1 cellular context compared by ENCODE assay signal in the genomic region with DNA sequence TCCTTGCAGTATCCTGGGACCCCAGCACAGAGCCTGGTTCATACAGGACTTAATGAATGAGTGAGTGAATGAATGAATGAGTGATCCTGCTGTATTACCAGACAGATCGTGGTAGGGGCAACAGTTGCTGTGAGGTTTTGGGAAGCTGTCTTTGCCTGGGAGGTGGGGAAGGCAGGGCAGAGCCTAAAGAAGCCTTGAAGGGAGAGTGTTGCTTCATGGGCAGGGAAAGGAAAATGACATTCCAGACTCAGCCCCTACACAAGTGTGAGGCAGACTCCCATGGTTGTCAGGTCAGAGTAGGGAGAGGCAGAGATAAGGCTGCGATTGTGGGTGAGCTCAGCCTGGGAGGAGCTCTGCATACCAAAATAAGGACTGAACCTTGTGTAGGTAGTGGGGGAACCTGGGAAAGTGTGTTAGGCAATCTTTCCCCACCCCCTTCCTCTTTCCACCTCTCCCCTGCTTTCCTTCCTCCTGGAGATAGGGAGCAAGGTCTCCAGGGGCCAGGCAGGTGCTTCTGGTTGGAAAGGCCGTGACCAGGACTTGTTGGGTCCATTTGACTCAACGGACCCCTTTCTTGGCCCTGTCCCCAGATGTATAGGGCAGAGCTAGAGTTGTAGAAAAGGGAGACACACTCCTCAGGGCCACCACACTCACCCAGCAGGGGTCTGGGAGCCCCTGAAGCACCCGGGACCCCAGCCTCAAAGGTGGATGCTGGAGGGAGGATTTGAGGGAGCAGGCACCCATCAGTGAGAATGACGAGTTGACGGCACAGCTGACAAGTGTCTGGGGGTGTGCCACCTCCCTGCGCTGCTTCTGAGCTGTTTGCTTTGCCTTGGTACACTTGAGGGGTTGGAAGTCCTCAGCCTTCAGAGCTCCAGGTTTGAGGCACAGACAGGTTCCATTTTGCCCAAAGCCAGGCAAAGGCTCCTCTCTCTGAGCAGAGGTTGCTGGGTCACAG.
TF ChIP-seq lines count a peak whose summit lies in the region.

No MANE protein-coding gene starts in this region.

TF ChIP-seq in HepG2, 621 proteins besides CTCF, POLR2A, EP300 and RAD21 (continued from another document and continues in another):
- TF ChIP-seq, protein P1, sequence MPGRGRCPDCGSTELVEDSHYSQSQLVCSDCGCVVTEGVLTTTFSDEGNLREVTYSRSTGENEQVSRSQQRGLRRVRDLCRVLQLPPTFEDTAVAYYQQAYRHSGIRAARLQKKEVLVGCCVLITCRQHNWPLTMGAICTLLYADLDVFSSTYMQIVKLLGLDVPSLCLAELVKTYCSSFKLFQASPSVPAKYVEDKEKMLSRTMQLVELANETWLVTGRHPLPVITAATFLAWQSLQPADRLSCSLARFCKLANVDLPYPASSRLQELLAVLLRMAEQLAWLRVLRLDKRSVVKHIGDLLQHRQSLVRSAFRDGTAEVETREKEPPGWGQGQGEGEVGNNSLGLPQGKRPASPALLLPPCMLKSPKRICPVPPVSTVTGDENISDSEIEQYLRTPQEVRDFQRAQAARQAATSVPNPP (CRISPR knock-in tag; IDR thresholded peaks at IDR 0.05), result no peak
- TF ChIP-seq YEATS4 (CRISPR knock-in tag; IDR thresholded peaks at IDR 0.05; ENCODE audit: borderline replicate concordance) (peak; percentile 15; the same call in 1 of the 2 replicates), IRF2 (CRISPR knock-in tag; IDR thresholded peaks at IDR 0.05) (peak; percentile 41; the same call in 1 of the 2 replicates), RXRA (CRISPR knock-in tag; IDR thresholded peaks at IDR 0.05) (peak; percentile 72; the same call in 1 of the 2 replicates), FOXK1 (CRISPR knock-in tag; IDR thresholded peaks at IDR 0.05; ENCODE audit: borderline replicate concordance, low read depth) (peak; percentile 27; the same call in 1 of the 2 replicates), ZNF263 (CRISPR knock-in tag; IDR thresholded peaks at IDR 0.05) (peak; percentile 63), ADNP (CRISPR knock-in tag; IDR thresholded peaks at IDR 0.05) (no peak), POGZ (CRISPR knock-in tag; IDR thresholded peaks at IDR 0.05) (peak; percentile 70; the same call in 1 of the 2 replicates), ZNF546 (CRISPR knock-in tag; conservative IDR thresholded peaks at IDR 0.05) (no peak), ZNF180 (CRISPR knock-in tag; IDR thresholded peaks at IDR 0.05; ENCODE audit: borderline replicate concordance, low read depth) (no peak), ZBTB8A (CRISPR knock-in tag; IDR thresholded peaks at IDR 0.05; ENCODE audit: borderline replicate concordance, low read depth) (no peak), THYN1 (CRISPR knock-in tag; IDR thresholded peaks at IDR 0.05; ENCODE audit: borderline replicate concordance, low read depth) (no peak), SMC3 (IDR thresholded peaks at IDR 0.05; ENCODE audit: low read length) (no peak), CCDC6 (CRISPR knock-in tag; IDR thresholded peaks at IDR 0.05) (0 out of 2 replicates have a peak, but pooled peaks have one; percentile 30), WIZ (CRISPR knock-in tag; IDR thresholded peaks at IDR 0.05) (peak; percentile 51; the same call in 1 of the 2 replicates), PHF21A (CRISPR knock-in tag; IDR thresholded peaks at IDR 0.05) (peak; percentile 89), ZNF253 (CRISPR knock-in tag; IDR thresholded peaks at IDR 0.05; ENCODE audit: borderline replicate concordance) (no peak), NFE2 (CRISPR knock-in tag; IDR thresholded peaks at IDR 0.05) (no peak), SUZ12 (IDR thresholded peaks at IDR 0.05; ENCODE audit: low read depth, low read length) (no peak), SETDB1 (CRISPR knock-in tag; IDR thresholded peaks at IDR 0.05; ENCODE audit: borderline replicate concordance) (no peak), ZNF260 (CRISPR knock-in tag; IDR thresholded peaks at IDR 0.05; ENCODE audit: borderline replicate concordance, low read depth) (no peak), ZC3H13 (CRISPR knock-in tag; IDR thresholded peaks at IDR 0.05) (no peak), SNAI1 (CRISPR knock-in tag; IDR thresholded peaks at IDR 0.05; ENCODE audit: borderline replicate concordance) (no peak), PHF8 (CRISPR knock-in tag; IDR thresholded peaks at IDR 0.05) (no peak), PHB2 (IDR thresholded peaks at IDR 0.05; ENCODE audit: partially characterized antibody) (no peak), HIVEP1 (CRISPR knock-in tag; IDR thresholded peaks at IDR 0.05) (no peak), NR1H2 (CRISPR knock-in tag; IDR thresholded peaks at IDR 0.05; ENCODE audit: borderline replicate concordance, low read depth) (0 out of 2 replicates have a peak, but pooled peaks have one; percentile 47), SP140L (CRISPR knock-in tag; IDR thresholded peaks at IDR 0.05; ENCODE audit: borderline replicate concordance) (no peak; the same call in 1 of the 2 replicates), ZNF230 (CRISPR knock-in tag; IDR thresholded peaks at IDR 0.05) (no peak), SIN3A (IDR thresholded peaks at IDR 0.05; ENCODE audit: borderline replicate concordance, low read depth, low read length) (0 out of 2 replicates have a peak, but pooled peaks have one; percentile 28)
- TF ChIP-seq, protein P2, sequence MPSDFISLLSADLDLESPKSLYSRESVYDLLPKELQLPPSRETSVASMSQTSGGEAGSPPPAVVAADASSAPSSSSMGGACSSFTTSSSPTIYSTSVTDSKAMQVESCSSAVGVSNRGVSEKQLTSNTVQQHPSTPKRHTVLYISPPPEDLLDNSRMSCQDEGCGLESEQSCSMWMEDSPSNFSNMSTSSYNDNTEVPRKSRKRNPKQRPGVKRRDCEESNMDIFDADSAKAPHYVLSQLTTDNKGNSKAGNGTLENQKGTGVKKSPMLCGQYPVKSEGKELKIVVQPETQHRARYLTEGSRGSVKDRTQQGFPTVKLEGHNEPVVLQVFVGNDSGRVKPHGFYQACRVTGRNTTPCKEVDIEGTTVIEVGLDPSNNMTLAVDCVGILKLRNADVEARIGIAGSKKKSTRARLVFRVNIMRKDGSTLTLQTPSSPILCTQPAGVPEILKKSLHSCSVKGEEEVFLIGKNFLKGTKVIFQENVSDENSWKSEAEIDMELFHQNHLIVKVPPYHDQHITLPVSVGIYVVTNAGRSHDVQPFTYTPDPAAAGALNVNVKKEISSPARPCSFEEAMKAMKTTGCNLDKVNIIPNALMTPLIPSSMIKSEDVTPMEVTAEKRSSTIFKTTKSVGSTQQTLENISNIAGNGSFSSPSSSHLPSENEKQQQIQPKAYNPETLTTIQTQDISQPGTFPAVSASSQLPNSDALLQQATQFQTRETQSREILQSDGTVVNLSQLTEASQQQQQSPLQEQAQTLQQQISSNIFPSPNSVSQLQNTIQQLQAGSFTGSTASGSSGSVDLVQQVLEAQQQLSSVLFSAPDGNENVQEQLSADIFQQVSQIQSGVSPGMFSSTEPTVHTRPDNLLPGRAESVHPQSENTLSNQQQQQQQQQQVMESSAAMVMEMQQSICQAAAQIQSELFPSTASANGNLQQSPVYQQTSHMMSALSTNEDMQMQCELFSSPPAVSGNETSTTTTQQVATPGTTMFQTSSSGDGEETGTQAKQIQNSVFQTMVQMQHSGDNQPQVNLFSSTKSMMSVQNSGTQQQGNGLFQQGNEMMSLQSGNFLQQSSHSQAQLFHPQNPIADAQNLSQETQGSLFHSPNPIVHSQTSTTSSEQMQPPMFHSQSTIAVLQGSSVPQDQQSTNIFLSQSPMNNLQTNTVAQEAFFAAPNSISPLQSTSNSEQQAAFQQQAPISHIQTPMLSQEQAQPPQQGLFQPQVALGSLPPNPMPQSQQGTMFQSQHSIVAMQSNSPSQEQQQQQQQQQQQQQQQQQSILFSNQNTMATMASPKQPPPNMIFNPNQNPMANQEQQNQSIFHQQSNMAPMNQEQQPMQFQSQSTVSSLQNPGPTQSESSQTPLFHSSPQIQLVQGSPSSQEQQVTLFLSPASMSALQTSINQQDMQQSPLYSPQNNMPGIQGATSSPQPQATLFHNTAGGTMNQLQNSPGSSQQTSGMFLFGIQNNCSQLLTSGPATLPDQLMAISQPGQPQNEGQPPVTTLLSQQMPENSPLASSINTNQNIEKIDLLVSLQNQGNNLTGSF (CRISPR knock-in tag; IDR thresholded peaks at IDR 0.05), result peak; percentile 58; the same call in 1 of the 2 replicates
- TF ChIP-seq, protein P3, sequence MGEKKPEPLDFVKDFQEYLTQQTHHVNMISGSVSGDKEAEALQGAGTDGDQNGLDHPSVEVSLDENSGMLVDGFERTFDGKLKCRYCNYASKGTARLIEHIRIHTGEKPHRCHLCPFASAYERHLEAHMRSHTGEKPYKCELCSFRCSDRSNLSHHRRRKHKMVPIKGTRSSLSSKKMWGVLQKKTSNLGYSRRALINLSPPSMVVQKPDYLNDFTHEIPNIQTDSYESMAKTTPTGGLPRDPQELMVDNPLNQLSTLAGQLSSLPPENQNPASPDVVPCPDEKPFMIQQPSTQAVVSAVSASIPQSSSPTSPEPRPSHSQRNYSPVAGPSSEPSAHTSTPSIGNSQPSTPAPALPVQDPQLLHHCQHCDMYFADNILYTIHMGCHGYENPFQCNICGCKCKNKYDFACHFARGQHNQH (CRISPR knock-in tag; IDR thresholded peaks at IDR 0.05), result no peak
- TF ChIP-seq, protein P4, sequence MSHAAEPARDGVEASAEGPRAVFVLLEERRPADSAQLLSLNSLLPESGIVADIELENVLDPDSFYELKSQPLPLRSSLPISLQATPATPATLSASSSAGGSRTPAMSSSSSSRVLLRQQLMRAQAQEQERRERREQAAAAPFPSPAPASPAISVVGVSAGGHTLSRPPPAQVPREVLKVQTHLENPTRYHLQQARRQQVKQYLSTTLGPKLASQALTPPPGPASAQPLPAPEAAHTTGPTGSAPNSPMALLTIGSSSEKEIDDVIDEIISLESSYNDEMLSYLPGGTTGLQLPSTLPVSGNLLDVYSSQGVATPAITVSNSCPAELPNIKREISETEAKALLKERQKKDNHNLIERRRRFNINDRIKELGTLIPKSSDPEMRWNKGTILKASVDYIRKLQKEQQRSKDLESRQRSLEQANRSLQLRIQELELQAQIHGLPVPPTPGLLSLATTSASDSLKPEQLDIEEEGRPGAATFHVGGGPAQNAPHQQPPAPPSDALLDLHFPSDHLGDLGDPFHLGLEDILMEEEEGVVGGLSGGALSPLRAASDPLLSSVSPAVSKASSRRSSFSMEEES (CRISPR knock-in tag; IDR thresholded peaks at IDR 0.05), result peak; percentile 64; the same call in 1 of the 2 replicates
- TF ChIP-seq, protein P5, sequence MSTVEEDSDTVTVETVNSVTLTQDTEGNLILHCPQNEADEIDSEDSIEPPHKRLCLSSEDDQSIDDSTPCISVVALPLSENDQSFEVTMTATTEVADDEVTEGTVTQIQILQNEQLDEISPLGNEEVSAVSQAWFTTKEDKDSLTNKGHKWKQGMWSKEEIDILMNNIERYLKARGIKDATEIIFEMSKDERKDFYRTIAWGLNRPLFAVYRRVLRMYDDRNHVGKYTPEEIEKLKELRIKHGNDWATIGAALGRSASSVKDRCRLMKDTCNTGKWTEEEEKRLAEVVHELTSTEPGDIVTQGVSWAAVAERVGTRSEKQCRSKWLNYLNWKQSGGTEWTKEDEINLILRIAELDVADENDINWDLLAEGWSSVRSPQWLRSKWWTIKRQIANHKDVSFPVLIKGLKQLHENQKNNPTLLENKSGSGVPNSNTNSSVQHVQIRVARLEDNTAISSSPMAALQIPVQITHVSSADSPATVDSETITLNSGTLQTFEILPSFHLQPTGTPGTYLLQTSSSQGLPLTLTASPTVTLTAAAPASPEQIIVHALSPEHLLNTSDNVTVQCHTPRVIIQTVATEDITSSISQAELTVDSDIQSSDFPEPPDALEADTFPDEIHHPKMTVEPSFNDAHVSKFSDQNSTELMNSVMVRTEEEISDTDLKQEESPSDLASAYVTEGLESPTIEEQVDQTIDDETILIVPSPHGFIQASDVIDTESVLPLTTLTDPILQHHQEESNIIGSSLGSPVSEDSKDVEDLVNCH (CRISPR knock-in tag; IDR thresholded peaks at IDR 0.05), result no peak
- TF ChIP-seq, protein P6, sequence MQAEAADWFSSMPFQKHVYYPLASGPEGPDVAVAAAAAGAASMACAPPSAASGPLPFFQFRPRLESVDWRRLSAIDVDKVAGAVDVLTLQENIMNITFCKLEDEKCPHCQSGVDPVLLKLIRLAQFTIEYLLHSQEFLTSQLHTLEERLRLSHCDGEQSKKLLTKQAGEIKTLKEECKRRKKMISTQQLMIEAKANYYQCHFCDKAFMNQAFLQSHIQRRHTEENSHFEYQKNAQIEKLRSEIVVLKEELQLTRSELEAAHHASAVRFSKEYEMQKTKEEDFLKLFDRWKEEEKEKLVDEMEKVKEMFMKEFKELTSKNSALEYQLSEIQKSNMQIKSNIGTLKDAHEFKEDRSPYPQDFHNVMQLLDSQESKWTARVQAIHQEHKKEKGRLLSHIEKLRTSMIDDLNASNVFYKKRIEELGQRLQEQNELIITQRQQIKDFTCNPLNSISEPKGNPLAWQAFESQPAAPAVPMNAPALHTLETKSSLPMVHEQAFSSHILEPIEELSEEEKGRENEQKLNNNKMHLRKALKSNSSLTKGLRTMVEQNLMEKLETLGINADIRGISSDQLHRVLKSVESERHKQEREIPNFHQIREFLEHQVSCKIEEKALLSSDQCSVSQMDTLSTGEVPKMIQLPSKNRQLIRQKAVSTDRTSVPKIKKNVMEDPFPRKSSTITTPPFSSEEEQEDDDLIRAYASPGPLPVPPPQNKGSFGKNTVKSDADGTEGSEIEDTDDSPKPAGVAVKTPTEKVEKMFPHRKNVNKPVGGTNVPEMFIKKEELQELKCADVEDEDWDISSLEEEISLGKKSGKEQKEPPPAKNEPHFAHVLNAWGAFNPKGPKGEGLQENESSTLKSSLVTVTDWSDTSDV (CRISPR knock-in tag; IDR thresholded peaks at IDR 0.05), result no peak
- TF ChIP-seq, protein P7, sequence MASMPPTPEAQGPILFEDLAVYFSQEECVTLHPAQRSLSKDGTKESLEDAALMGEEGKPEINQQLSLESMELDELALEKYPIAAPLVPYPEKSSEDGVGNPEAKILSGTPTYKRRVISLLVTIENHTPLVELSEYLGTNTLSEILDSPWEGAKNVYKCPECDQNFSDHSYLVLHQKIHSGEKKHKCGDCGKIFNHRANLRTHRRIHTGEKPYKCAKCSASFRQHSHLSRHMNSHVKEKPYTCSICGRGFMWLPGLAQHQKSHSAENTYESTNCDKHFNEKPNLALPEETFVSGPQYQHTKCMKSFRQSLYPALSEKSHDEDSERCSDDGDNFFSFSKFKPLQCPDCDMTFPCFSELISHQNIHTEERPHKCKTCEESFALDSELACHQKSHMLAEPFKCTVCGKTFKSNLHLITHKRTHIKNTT (CRISPR knock-in tag; IDR thresholded peaks at IDR 0.05), result no peak
- TF ChIP-seq, protein P8, sequence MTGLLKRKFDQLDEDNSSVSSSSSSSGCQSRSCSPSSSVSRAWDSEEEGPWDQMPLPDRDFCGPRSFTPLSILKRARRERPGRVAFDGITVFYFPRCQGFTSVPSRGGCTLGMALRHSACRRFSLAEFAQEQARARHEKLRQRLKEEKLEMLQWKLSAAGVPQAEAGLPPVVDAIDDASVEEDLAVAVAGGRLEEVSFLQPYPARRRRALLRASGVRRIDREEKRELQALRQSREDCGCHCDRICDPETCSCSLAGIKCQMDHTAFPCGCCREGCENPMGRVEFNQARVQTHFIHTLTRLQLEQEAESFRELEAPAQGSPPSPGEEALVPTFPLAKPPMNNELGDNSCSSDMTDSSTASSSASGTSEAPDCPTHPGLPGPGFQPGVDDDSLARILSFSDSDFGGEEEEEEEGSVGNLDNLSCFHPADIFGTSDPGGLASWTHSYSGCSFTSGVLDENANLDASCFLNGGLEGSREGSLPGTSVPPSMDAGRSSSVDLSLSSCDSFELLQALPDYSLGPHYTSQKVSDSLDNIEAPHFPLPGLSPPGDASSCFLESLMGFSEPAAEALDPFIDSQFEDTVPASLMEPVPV (CRISPR knock-in tag; IDR thresholded peaks at IDR 0.05), result no peak
